ENCODE assay signal across 8 cellular contexts in genomic region chr2:28956415-28956826, GRCh38. TPM values are rescaled to one million over a fixed set of nuclear protein-coding genes. Genes with fewer than 3 reads are reported as not detected.
DNase-seq lines count a peak whose midpoint lies in the region; ATAC-seq and TF ChIP-seq lines count a peak whose summit lies in the region.

No MANE protein-coding gene starts in this region.

- H3K27me3 ChIP-seq in foreskin keratinocyte = peaks cover 5% of the 10 kb centered on the region
- H3K27me3 ChIP-seq in skeletal muscle satellite cell (ENCODE audit: control insufficient read depth, insufficient read depth, low read length) = no peaks in the 10 kb centered on the region

- DNase-seq in A172 (ENCODE audit: low spot score) (peak; percentile 26), GM13976 (ENCODE audit: low spot score) (peak; percentile 59), foreskin keratinocyte (no peak)
- peak; percentile 38 to 53 for DNase-seq in activated CD4-positive, alpha-beta T cell treated with anti-CD3 and anti-CD28 coated beads, Interleukin-2, amount 50 U/mL, for 48 hours

- TF ChIP-seq CTCF in GM13976 (IDR thresholded peaks at IDR 0.05; ENCODE audit: borderline replicate concordance, control extremely low read depth, extremely low read depth, insufficient read depth, missing control alignments) (no peak), foreskin keratinocyte (conservative IDR thresholded peaks at IDR 0.05) (no peak)

- H3K4me2 ChIP-seq in skeletal muscle satellite cell (ENCODE audit: low read length) = peak overlapping the region; percentile 91

- H3K4me1 ChIP-seq in foreskin keratinocyte (no peaks in the 10 kb centered on the region), skeletal muscle satellite cell (ENCODE audit: control insufficient read depth, insufficient read depth, low read length) (peaks cover 24% of the 10 kb centered on the region)

- ATAC-seq in foreskin keratinocyte (peak; percentile 63), HG02642 (IDR thresholded peaks at IDR 0.05; ENCODE audit: poor library complexity, unreplicated experiment) (no peak), GM18498 (IDR thresholded peaks at IDR 0.05; ENCODE audit: unreplicated experiment) (no peak), GM18520 (IDR thresholded peaks at IDR 0.05; ENCODE audit: unreplicated experiment) (no peak)

- no peak overlapping the region for H3K27ac ChIP-seq in foreskin keratinocyte

- peak overlapping the region; percentile 69 for H3K4me3 ChIP-seq in skeletal muscle satellite cell (ENCODE audit: low read length)

- no peaks in the 10 kb centered on the region for H3K9me3 ChIP-seq in skeletal muscle satellite cell (replicated peaks; ENCODE audit: low read length)

- peak overlapping the region; percentile 42 for H3K9ac ChIP-seq in skeletal muscle satellite cell (ENCODE audit: low read depth, low read length)

- H3K36me3 ChIP-seq in skeletal muscle satellite cell (ENCODE audit: insufficient read depth, low read length) = no peaks in the 10 kb centered on the region

- in situ Hi-C loops in GM13976 (cut with MboI; ENCODE audit: low sequenced_read_pairs, unreplicated experiment) = no loop called here

RNA-seq across cellular contexts. Expression of gene TOGARAM2, which starts 24.7 kb away (rescaled TPM):
- total RNA-seq in A172 (2014; rRNA removed; shearing (Covaris generic)) = 0.69 and 1.9 TPM in 2 replicates
- total RNA-seq in foreskin keratinocyte = 0.24 and 0.28 TPM in 2 replicates
- 0.06 and 0.10 TPM in 2 replicates for polyA plus RNA-seq in foreskin keratinocyte
- total RNA-seq in skeletal muscle satellite cell (2012; rRNA removed) = 0.22 and 0.25 TPM in 2 replicates

Comparison
In these comparisons a context has a peak if more than half of its experiments do, and no peak if none do; other contexts are left out.
1. DNase-seq: peak in A172 (single experiment), GM13976 (single experiment) and activated CD4-positive, alpha-beta T cell treated with anti-CD3 and anti-CD28 coated beads, Interleukin-2, amount 50 U/mL, for 48 hours (2 of 2); none in foreskin keratinocyte (0 of 2).